ENCODE assay signal across 13 cellular contexts in the genomic region with DNA sequence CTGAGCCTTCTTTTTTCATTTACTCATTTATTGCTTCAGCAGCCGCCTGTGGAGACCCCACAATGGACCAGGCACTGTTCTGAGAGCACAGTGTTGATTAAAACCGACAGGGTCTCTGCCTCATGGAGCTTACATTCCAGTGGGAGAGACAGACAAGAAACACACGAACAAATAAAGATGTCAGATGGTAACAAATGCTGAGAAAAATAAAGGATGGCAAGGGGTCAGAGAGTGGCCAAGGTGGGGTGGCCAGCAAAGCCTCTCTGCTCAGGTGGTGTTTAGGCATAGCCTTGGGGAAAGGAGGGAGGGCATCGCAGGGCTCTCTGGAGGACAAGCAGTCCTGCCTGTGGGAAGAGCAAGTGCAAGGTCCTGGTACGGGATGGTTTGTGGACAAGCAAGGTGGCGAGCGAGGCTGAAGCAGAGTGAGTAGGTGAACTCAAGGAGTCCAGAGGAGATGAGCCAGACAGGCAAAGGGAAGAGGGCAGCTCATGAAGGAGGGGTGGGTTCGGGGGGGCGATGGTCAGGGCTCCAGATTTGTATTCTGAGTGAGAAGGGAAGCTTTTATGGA. TPM values are rescaled to one million over a fixed set of nuclear protein-coding genes. Genes with fewer than 3 reads are reported as not detected.
A peak's percentile ranks its signal among the peaks of the same experiment; 100 is the strongest.
DNase-seq lines count a peak whose midpoint lies in the region; ATAC-seq and TF ChIP-seq lines count a peak whose summit lies in the region.
"Had no signal": no experiment of that assay in that cellular context is flagged by ENCODE, and none has a peak within 500 bp of the region (broad histone marks: within the 10 kb centered on the region; RNA-seq: fewer than 3 reads in every experiment).

No MANE protein-coding gene starts in this region.

- no peak overlapping the region for H3K4me3 ChIP-seq in heart left ventricle
- H3K4me3 ChIP-seq in esophagus squamous epithelium: no peak overlapping the region
- no peak overlapping the region for H3K4me3 ChIP-seq in parathyroid adenoma (ENCODE audit: low read depth, low read length)
- no peak overlapping the region for H3K4me3 ChIP-seq in vagina
- H3K4me3 ChIP-seq: cardiac muscle cell, GM12878 had no signal

- no peaks in the 10 kb centered on the region for H3K27me3 ChIP-seq in heart left ventricle
- H3K27me3 ChIP-seq in esophagus squamous epithelium: no peaks in the 10 kb centered on the region
- no peaks in the 10 kb centered on the region for H3K27me3 ChIP-seq in parathyroid adenoma (ENCODE audit: control insufficient read depth, insufficient read depth, low read length)
- H3K27me3 ChIP-seq in vagina: no peaks in the 10 kb centered on the region
- H3K27me3 ChIP-seq: cardiac muscle cell had no signal

- H3K4me2 ChIP-seq in parathyroid adenoma (ENCODE audit: low read length): no peak overlapping the region

- H3K79me2 ChIP-seq in parathyroid adenoma: no peaks in the 10 kb centered on the region

- H3K36me3 ChIP-seq in heart left ventricle: no peaks in the 10 kb centered on the region
- H3K36me3 ChIP-seq in esophagus squamous epithelium: no peaks in the 10 kb centered on the region
- no peaks in the 10 kb centered on the region for H3K36me3 ChIP-seq in parathyroid adenoma (ENCODE audit: control insufficient read depth, insufficient read depth, low read length)
- no peaks in the 10 kb centered on the region for H3K36me3 ChIP-seq in vagina
- H3K36me3 ChIP-seq: cardiac muscle cell had no signal

- intact Hi-C loops in heart left ventricle (cut with DNase I): loop anchor here in 1 of 10 donors (10.0 kb wide), 1 partner anchor 54 kb away; no protein-coding TSS in a partner anchor
- intact Hi-C loops in left ventricle myocardium superior (cut with micrococcal nuclease): no loop called here
- intact Hi-C loops in esophagus squamous epithelium (cut with DNase I): no loop called here
- intact Hi-C loops in vagina (cut with DNase I): no loop called here

- no peak for DNase-seq in heart left ventricle
- DNase-seq in left ventricle myocardium superior: no peak
- DNase-seq in esophagus squamous epithelium (lab: John Stamatoyannopoulos, UW): no peak
- no peak for DNase-seq in vagina (ENCODE audit: extremely low spot score in 2 of 2)
- DNase-seq in NOMO-1 treated with dmso at 0.1 percent for 144 hours (lab: John Stamatoyannopoulos, UW; ENCODE audit: unreplicated experiment): no peak
- no peak for DNase-seq in NCI-H2171 treated with DMSO at 0.1 percent for 48 hours (lab: John Stamatoyannopoulos, UW)
- no peak for DNase-seq in superior temporal gyrus (ENCODE audit: extremely low spot score)
- DNase-seq: KBM-7 had no signal

- H3K4me1 ChIP-seq in heart left ventricle (peaks cover 0 to 45% (median 10%) of the 10 kb centered on the region in 12 donors), esophagus squamous epithelium (peaks cover 18 to 73% (median 26%) of the 10 kb centered on the region in 3 donors), parathyroid adenoma (peaks cover 13% of the 10 kb centered on the region), vagina (peaks cover 31% of the 10 kb centered on the region)

- H3K9me3 ChIP-seq in heart left ventricle (peaks cover 0 to 6% (median 0%) of the 10 kb centered on the region in 12 donors), esophagus squamous epithelium (no peaks in the 10 kb centered on the region), parathyroid adenoma (ENCODE audit: control insufficient read depth, low read length) (no peaks in the 10 kb centered on the region), vagina (no peaks in the 10 kb centered on the region)

- TF ChIP-seq POLR2A in heart left ventricle (IDR thresholded peaks at IDR 0.05) (no peak), esophagus squamous epithelium (IDR thresholded peaks at IDR 0.05) (no peak), vagina (IDR thresholded peaks at IDR 0.05) (no peak)

- peak overlapping the region; percentile 76 for H2AFZ ChIP-seq in parathyroid adenoma

- peak in 1 of 4 donors; percentile 16 for ATAC-seq in heart left ventricle
- ATAC-seq in left ventricle myocardium superior: no peak

- H3K27ac ChIP-seq in heart left ventricle (peak overlapping the region in 10 of 12 donors; percentile 0 to 84 (median 44)), esophagus squamous epithelium (peak overlapping the region; percentile 63 to 83 (median 80)), parathyroid adenoma (peak overlapping the region; percentile 48), vagina (peak overlapping the region; percentile 68)
- H3K27ac ChIP-seq: cardiac muscle cell had no signal

- TF ChIP-seq CTCF in heart left ventricle (IDR thresholded peaks at IDR 0.05) (no peak), esophagus squamous epithelium (IDR thresholded peaks at IDR 0.05) (no peak), parathyroid adenoma (IDR thresholded peaks at IDR 0.05) (no peak), vagina (IDR thresholded peaks at IDR 0.05) (no peak)

- no peak overlapping the region for H3K9ac ChIP-seq in parathyroid adenoma

- 89 to 92% (median 90%) methylated on average over 9 of the region's 9 CpGs for WGBS in heart left ventricle, 4 donors
- WGBS in esophagus squamous epithelium, 2 donors: 79 to 86% methylated on average over 9 of the region's 9 CpGs

RNA-seq across cellular contexts. Expression of gene ITGB6, which starts 8.7 kb away (rescaled TPM):
- total RNA-seq in heart left ventricle (1 to 10 TPM in 4 of 9 donors, under 1 TPM in 5; 0.36 to 4.2 (median 0.96) TPM), left ventricle myocardium superior (4.4 TPM), esophagus squamous epithelium (10 to 100 TPM; 25.3 to 42.2 (median 33.6) TPM), vagina (17.2 TPM)
- polyA plus RNA-seq in heart left ventricle: under 1 TPM; 0.27 to 0.28 TPM
- total RNA-seq: A673, GM12878, sciatic nerve had no signal
